ENCODE assay signal across 1 cellular context in genomic region chr7:22858274-22858639, GRCh38.
TF ChIP-seq lines count a peak whose summit lies in the region.

No MANE protein-coding gene starts in this region.

TF ChIP-seq in K562, 482 proteins besides CTCF, POLR2A, EP300 and RAD21 (continued from another document):
- TF ChIP-seq GATA2 (CRISPR knock-in tag; IDR thresholded peaks at IDR 0.05) (no peak), SMARCB1 (IDR thresholded peaks at IDR 0.05; ENCODE audit: insufficient read length, low read depth) (no peak), PYGO2 (tag; IDR thresholded peaks at IDR 0.05) (no peak), MYNN (IDR thresholded peaks at IDR 0.05) (no peak), MYNN (CRISPR knock-in tag; IDR thresholded peaks at IDR 0.05) (no peak), NUFIP1 (IDR thresholded peaks at IDR 0.05; ENCODE audit: partially characterized antibody) (no peak), NFE2 (IDR thresholded peaks at IDR 0.05; ENCODE audit: low read depth) (peak; percentile 51; the same call in 1 of the 2 replicates), ARID3A (IDR thresholded peaks at IDR 0.05; ENCODE audit: borderline replicate concordance, low read depth, low read length) (no peak), ARID3B (CRISPR knock-in tag; IDR thresholded peaks at IDR 0.05; ENCODE audit: borderline replicate concordance) (no peak), ZNF311 (CRISPR knock-in tag; IDR thresholded peaks at IDR 0.05) (no peak), MYBL2 (IDR thresholded peaks at IDR 0.05; ENCODE audit: low read depth) (no peak), MYBL2 (CRISPR knock-in tag; IDR thresholded peaks at IDR 0.05; ENCODE audit: borderline replicate concordance) (no peak), ARID1B (IDR thresholded peaks at IDR 0.05) (0 out of 2 replicates have a peak, but pooled peaks have one; percentile 9), HDGF (IDR thresholded peaks at IDR 0.05) (no peak), ARHGAP35 (IDR thresholded peaks at IDR 0.05; ENCODE audit: partially characterized antibody) (no peak)
- TF ChIP-seq, protein P1, sequence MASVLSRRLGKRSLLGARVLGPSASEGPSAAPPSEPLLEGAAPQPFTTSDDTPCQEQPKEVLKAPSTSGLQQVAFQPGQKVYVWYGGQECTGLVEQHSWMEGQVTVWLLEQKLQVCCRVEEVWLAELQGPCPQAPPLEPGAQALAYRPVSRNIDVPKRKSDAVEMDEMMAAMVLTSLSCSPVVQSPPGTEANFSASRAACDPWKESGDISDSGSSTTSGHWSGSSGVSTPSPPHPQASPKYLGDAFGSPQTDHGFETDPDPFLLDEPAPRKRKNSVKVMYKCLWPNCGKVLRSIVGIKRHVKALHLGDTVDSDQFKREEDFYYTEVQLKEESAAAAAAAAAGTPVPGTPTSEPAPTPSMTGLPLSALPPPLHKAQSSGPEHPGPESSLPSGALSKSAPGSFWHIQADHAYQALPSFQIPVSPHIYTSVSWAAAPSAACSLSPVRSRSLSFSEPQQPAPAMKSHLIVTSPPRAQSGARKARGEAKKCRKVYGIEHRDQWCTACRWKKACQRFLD (CRISPR knock-in tag; IDR thresholded peaks at IDR 0.05), result no peak
- TF ChIP-seq, protein P2, sequence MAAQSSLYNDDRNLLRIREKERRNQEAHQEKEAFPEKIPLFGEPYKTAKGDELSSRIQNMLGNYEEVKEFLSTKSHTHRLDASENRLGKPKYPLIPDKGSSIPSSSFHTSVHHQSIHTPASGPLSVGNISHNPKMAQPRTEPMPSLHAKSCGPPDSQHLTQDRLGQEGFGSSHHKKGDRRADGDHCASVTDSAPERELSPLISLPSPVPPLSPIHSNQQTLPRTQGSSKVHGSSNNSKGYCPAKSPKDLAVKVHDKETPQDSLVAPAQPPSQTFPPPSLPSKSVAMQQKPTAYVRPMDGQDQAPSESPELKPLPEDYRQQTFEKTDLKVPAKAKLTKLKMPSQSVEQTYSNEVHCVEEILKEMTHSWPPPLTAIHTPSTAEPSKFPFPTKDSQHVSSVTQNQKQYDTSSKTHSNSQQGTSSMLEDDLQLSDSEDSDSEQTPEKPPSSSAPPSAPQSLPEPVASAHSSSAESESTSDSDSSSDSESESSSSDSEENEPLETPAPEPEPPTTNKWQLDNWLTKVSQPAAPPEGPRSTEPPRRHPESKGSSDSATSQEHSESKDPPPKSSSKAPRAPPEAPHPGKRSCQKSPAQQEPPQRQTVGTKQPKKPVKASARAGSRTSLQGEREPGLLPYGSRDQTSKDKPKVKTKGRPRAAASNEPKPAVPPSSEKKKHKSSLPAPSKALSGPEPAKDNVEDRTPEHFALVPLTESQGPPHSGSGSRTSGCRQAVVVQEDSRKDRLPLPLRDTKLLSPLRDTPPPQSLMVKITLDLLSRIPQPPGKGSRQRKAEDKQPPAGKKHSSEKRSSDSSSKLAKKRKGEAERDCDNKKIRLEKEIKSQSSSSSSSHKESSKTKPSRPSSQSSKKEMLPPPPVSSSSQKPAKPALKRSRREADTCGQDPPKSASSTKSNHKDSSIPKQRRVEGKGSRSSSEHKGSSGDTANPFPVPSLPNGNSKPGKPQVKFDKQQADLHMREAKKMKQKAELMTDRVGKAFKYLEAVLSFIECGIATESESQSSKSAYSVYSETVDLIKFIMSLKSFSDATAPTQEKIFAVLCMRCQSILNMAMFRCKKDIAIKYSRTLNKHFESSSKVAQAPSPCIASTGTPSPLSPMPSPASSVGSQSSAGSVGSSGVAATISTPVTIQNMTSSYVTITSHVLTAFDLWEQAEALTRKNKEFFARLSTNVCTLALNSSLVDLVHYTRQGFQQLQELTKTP (IDR thresholded peaks at IDR 0.05; ENCODE audit: low read depth in 1 of 2, partially characterized antibody in 2 of 2), result no peak
- TF ChIP-seq, protein P3, sequence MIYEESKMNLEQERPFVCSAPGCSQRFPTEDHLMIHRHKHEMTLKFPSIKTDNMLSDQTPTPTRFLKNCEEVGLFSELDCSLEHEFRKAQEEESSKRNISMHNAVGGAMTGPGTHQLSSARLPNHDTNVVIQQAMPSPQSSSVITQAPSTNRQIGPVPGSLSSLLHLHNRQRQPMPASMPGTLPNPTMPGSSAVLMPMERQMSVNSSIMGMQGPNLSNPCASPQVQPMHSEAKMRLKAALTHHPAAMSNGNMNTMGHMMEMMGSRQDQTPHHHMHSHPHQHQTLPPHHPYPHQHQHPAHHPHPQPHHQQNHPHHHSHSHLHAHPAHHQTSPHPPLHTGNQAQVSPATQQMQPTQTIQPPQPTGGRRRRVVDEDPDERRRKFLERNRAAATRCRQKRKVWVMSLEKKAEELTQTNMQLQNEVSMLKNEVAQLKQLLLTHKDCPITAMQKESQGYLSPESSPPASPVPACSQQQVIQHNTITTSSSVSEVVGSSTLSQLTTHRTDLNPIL (CRISPR knock-in tag; IDR thresholded peaks at IDR 0.05), result no peak
- TF ChIP-seq, protein P4, sequence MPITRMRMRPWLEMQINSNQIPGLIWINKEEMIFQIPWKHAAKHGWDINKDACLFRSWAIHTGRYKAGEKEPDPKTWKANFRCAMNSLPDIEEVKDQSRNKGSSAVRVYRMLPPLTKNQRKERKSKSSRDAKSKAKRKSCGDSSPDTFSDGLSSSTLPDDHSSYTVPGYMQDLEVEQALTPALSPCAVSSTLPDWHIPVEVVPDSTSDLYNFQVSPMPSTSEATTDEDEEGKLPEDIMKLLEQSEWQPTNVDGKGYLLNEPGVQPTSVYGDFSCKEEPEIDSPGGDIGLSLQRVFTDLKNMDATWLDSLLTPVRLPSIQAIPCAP (CRISPR knock-in tag; IDR thresholded peaks at IDR 0.05; ENCODE audit: borderline replicate concordance), result no peak
- TF ChIP-seq, protein P5, sequence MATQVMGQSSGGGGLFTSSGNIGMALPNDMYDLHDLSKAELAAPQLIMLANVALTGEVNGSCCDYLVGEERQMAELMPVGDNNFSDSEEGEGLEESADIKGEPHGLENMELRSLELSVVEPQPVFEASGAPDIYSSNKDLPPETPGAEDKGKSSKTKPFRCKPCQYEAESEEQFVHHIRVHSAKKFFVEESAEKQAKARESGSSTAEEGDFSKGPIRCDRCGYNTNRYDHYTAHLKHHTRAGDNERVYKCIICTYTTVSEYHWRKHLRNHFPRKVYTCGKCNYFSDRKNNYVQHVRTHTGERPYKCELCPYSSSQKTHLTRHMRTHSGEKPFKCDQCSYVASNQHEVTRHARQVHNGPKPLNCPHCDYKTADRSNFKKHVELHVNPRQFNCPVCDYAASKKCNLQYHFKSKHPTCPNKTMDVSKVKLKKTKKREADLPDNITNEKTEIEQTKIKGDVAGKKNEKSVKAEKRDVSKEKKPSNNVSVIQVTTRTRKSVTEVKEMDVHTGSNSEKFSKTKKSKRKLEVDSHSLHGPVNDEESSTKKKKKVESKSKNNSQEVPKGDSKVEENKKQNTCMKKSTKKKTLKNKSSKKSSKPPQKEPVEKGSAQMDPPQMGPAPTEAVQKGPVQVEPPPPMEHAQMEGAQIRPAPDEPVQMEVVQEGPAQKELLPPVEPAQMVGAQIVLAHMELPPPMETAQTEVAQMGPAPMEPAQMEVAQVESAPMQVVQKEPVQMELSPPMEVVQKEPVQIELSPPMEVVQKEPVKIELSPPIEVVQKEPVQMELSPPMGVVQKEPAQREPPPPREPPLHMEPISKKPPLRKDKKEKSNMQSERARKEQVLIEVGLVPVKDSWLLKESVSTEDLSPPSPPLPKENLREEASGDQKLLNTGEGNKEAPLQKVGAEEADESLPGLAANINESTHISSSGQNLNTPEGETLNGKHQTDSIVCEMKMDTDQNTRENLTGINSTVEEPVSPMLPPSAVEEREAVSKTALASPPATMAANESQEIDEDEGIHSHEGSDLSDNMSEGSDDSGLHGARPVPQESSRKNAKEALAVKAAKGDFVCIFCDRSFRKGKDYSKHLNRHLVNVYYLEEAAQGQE (CRISPR knock-in tag; IDR thresholded peaks at IDR 0.05; ENCODE audit: low read depth), result no peak
TF ChIP-seq in K562: peak in this region for 6.
